In genomic region chr3:150428562-150428961, GRCh38 we compare ENCODE assay signal across 1 cellular context.
TF ChIP-seq lines count a peak whose summit lies in the region.

No MANE protein-coding gene starts in this region.

TF ChIP-seq in GM23338, 12 proteins besides CTCF, POLR2A, EP300 and RAD21 (continued from another document):
- TF ChIP-seq ZNF462 (CRISPR knock-in tag; IDR thresholded peaks at IDR 0.05) = no peak
- TF ChIP-seq JUNB (IDR thresholded peaks at IDR 0.05; ENCODE audit: unreplicated experiment) = no peak
- no peak for TF ChIP-seq EZH2phosphoT487 (IDR thresholded peaks at IDR 0.05; ENCODE audit: unreplicated experiment)
